In genomic region chr19:4691383-4691782, GRCh38 we compare ENCODE assay signal across 16 cellular contexts.
"Had no signal": no experiment of that assay in that cellular context is flagged by ENCODE, and none has a peak within 500 bp of the region (broad histone marks: within the 10 kb centered on the region; RNA-seq: fewer than 3 reads in every experiment).

No MANE protein-coding gene starts in this region.

- DNase-seq: activated CD4-positive, alpha-beta memory T cell treated with anti-CD3 and anti-CD28 coated beads, Interleukin-2, amount 10 ng/mL, durations not matched to agents 7 days and 5 days; activated CD4-positive, alpha-beta T cell treated with anti-CD3 and anti-CD28 coated beads for 4 hours; activated effector memory CD4-positive, alpha-beta T cell treated with Interleukin-2 at 50 U/mL for 16 hours; activated T-cell treated with anti-CD3 and anti-CD28 coated beads, Interleukin-2, amount 50 U/mL, for 24 hours; effector CD8-positive, alpha-beta T cell; foreskin fibroblast; glutamatergic neuron; kidney glomerular epithelial cell; mammary epithelial cell; naive thymus-derived CD8-positive, alpha-beta T cell; pancreas; stimulated activated CD4-positive, alpha-beta T cell treated with anti-CD3 and anti-CD28 coated beads, Interleukin-2, amount 100 ng/mL, for 48 hours; stimulated activated naive B cell treated with anti-CD40 and anti-IgM and Interleukin-4, amounts not matched to agents 10 μg/mL and 1 μg/mL and 100 μg/mL, for 72 hours; T-helper 17 cell had no signal

- H3K4me3 ChIP-seq: body of pancreas, coronary artery, pancreas had no signal

- ATAC-seq: body of pancreas; naive thymus-derived CD8-positive, alpha-beta T cell; stimulated activated naive B cell treated with anti-CD40 and anti-IgM and Interleukin-4, amounts not matched to agents 10 μg/mL and 1 μg/mL and 100 μg/mL, for 72 hours; T-helper 17 cell had no signal

- H3K9me3 ChIP-seq: body of pancreas, pancreas had no signal

- H3K27me3 ChIP-seq: body of pancreas, pancreas had no signal

- H3K27ac ChIP-seq: body of pancreas, pancreas had no signal

- H3K4me1 ChIP-seq: body of pancreas, pancreas had no signal
